In genomic region chr1:23979387-23980005, GRCh38 we compare ENCODE assay signal across 8 cellular contexts.
A peak's percentile ranks its signal among the peaks of the same experiment; 100 is the strongest.
DNase-seq lines count a peak whose midpoint lies in the region; ATAC-seq and TF ChIP-seq lines count a peak whose summit lies in the region.

No MANE protein-coding gene starts in this region.

- H3K27ac ChIP-seq in layer of hippocampus (ENCODE audit: low read depth, low read length), result peak overlapping the region; percentile 98
- peak overlapping the region; percentile 97 to 98 for H3K27ac ChIP-seq in tibial artery

- H3K4me3 Mint-ChIP-seq in activated naive CD4-positive, alpha-beta T cell treated with anti-CD3 and anti-CD28 coated beads, Interleukin-2, amount 10 ng/mL, durations not matched to agents 7 days and 5 days, result peak overlapping the region; percentile 94
- peak overlapping the region; percentile 100 for H3K4me3 Mint-ChIP-seq in activated naive CD8-positive, alpha-beta T cell treated with anti-CD3 and anti-CD28 coated beads, Interleukin-2, amount 50 U/mL, for 24 hours

- no peak for TF ChIP-seq CTCF in tibial artery (IDR thresholded peaks at IDR 0.05)

- H3K9me3 ChIP-seq in tibial artery, result no peaks in the 10 kb centered on the region

- H3K36me3 ChIP-seq in tibial artery, result peaks cover 0 to 4% (median 0%) of the 10 kb centered on the region in 3 donors

- no peaks in the 10 kb centered on the region for H3K27me3 Mint-ChIP-seq in activated naive CD4-positive, alpha-beta T cell treated with anti-CD3 and anti-CD28 coated beads, Interleukin-2, amount 10 ng/mL, durations not matched to agents 7 days and 5 days
- peaks cover 2% of the 10 kb centered on the region for H3K27me3 Mint-ChIP-seq in activated naive CD8-positive, alpha-beta T cell treated with anti-CD3 and anti-CD28 coated beads, Interleukin-2, amount 50 U/mL, for 24 hours

- peaks cover 53% of the 10 kb centered on the region for H3K4me1 Mint-ChIP-seq in activated naive CD4-positive, alpha-beta T cell treated with anti-CD3 and anti-CD28 coated beads, Interleukin-2, amount 10 ng/mL, durations not matched to agents 7 days and 5 days
- H3K4me1 Mint-ChIP-seq in activated naive CD8-positive, alpha-beta T cell treated with anti-CD3 and anti-CD28 coated beads, Interleukin-2, amount 50 U/mL, for 24 hours, result peaks cover 58% of the 10 kb centered on the region

- no peak for ATAC-seq in activated naive CD8-positive, alpha-beta T cell treated with anti-CD3 and anti-CD28 coated beads, Interleukin-2, amount 50 U/mL, for 24 hours
- ATAC-seq in GM19395 (IDR thresholded peaks at IDR 0.05; ENCODE audit: unreplicated experiment), result no peak

- H3K4me1 ChIP-seq in tibial artery, result peaks cover 0 to 57% (median 41%) of the 10 kb centered on the region in 4 donors

- H3K36me3 Mint-ChIP-seq in activated naive CD4-positive, alpha-beta T cell treated with anti-CD3 and anti-CD28 coated beads, Interleukin-2, amount 10 ng/mL, durations not matched to agents 7 days and 5 days, result peaks cover 43% of the 10 kb centered on the region
- H3K36me3 Mint-ChIP-seq in activated naive CD8-positive, alpha-beta T cell treated with anti-CD3 and anti-CD28 coated beads, Interleukin-2, amount 50 U/mL, for 24 hours (ENCODE audit: low read depth), result peaks cover 52% of the 10 kb centered on the region

- intact Hi-C loops in tibial artery (cut with DNase I; ENCODE audit: low total_unique reads), result no loop called here

- H3K9me3 Mint-ChIP-seq in activated naive CD4-positive, alpha-beta T cell treated with anti-CD3 and anti-CD28 coated beads, Interleukin-2, amount 10 ng/mL, durations not matched to agents 7 days and 5 days, result no peaks in the 10 kb centered on the region
- H3K9me3 Mint-ChIP-seq in activated naive CD8-positive, alpha-beta T cell treated with anti-CD3 and anti-CD28 coated beads, Interleukin-2, amount 50 U/mL, for 24 hours, result no peaks in the 10 kb centered on the region

- H3K27me3 ChIP-seq in layer of hippocampus (ENCODE audit: control insufficient read depth, insufficient read depth, low read length), result no peaks in the 10 kb centered on the region
- H3K27me3 ChIP-seq in tibial artery, result no peaks in the 10 kb centered on the region

- DNase-seq in activated naive CD4-positive, alpha-beta T cell treated with anti-CD3 and anti-CD28 coated beads, Interleukin-2, amount 10 ng/mL, durations not matched to agents 7 days and 5 days, result no peak
- DNase-seq in activated naive CD4-positive, alpha-beta T cell treated with anti-CD3 and anti-CD28 coated beads, Interleukin-2, amount 50 U/mL, for 16 hours, result no peak
- DNase-seq in activated naive CD8-positive, alpha-beta T cell treated with anti-CD3 and anti-CD28 coated beads, Interleukin-2, amount 50 U/mL, for 24 hours, result no peak
- DNase-seq in tibial artery (no peak), NCI-H1436 treated with DMSO at 0.1 percent for 48 hours (lab: John Stamatoyannopoulos, UW) (no peak), epidermal melanocyte (ENCODE audit: insufficient read length, low spot score) (no peak)

- H3K27ac Mint-ChIP-seq in activated naive CD4-positive, alpha-beta T cell treated with anti-CD3 and anti-CD28 coated beads, Interleukin-2, amount 10 ng/mL, durations not matched to agents 7 days and 5 days, result peak overlapping the region; percentile 98
- peak overlapping the region; percentile 98 for H3K27ac Mint-ChIP-seq in activated naive CD8-positive, alpha-beta T cell treated with anti-CD3 and anti-CD28 coated beads, Interleukin-2, amount 50 U/mL, for 24 hours

- peak overlapping the region; percentile 82 to 93 for H3K4me3 ChIP-seq in tibial artery

- CTCF ChIA-PET in activated naive CD4-positive, alpha-beta T cell treated with anti-CD3 and anti-CD28 coated beads, Interleukin-2, amount 10 ng/mL, durations not matched to agents 7 days and 5 days (lab: Charles Lee), result interaction anchor here (1.0 kb wide), 1 partner anchor 18 kb away, joined by 5 read pairs; no protein-coding TSS in a partner anchor
